In genomic region chr6:24396764-24397163, GRCh38 we compare ENCODE assay signal across 27 cellular contexts. TPM values are rescaled to one million over a fixed set of nuclear protein-coding genes. Genes with fewer than 3 reads are reported as not detected.
"Had no signal": no experiment of that assay in that cellular context is flagged by ENCODE, and none has a peak within 500 bp of the region (broad histone marks: within the 10 kb centered on the region; RNA-seq: fewer than 3 reads in every experiment).

No MANE protein-coding gene starts in this region.

- H3K9me3 ChIP-seq: colonic mucosa, SJSA1 had no signal

- H3K4me3 ChIP-seq: colonic mucosa, SJSA1 had no signal

- ATAC-seq: activated CD8-positive, alpha-beta T cell treated with anti-CD3 and anti-CD28 coated beads, Interleukin-2, amount 10 ng/mL, durations not matched to agents 7 days and 5 days; PC-3; SK-N-SH treated with all-trans-retinoic acid at 6 μM for 48 hours; WTC11 had no signal

- H3K4me1 ChIP-seq: colonic mucosa, SJSA1 had no signal

- H3K27ac ChIP-seq: colonic mucosa, SJSA1 had no signal

- H3K36me3 ChIP-seq: colonic mucosa, SJSA1 had no signal

- DNase-seq: activated CD4-positive, alpha-beta T cell treated with anti-CD3 and anti-CD28 coated beads for 48 hours; activated CD4-positive, alpha-beta T cell treated with anti-CD3 and anti-CD28 coated beads, Interleukin-2, amount 50 U/mL, for 4 hours; activated CD4-positive, CD25-positive, alpha-beta regulatory T cell treated with anti-CD3 and anti-CD28 coated beads, Interleukin-2, amount 50 U/mL, for 72 hours; activated CD8-positive, alpha-beta memory T cell treated with anti-CD3 and anti-CD28 coated beads, Interleukin-2, amount 50 U/mL, for 48 hours; activated CD8-positive, alpha-beta T cell treated with anti-CD3 and anti-CD28 coated beads, Interleukin-2, amount 10 ng/mL, durations not matched to agents 7 days and 5 days; activated gamma-delta T cell; activated naive CD4-positive, alpha-beta T cell treated with anti-CD3 and anti-CD28 coated beads for 36 hours; activated T-cell treated with anti-CD3 and anti-CD28 coated beads, Interleukin-2, amount 50 U/mL, for 24 hours; anterior cingulate cortex; cerebellar nuclear complex; colonic mucosa; NCI-H1092 treated with DMSO at 0.1 percent for 48 hours; NCI-H1417 treated with DMSO at 0.1 percent for 48 hours; NCI-H1694; NCI-H2029; NCI-H2107; NCI-H2171 treated with DMSO at 0.1 percent for 48 hours; NCI-H226; NCI-H510A; NCI-H526 treated with DMSO at 0.1 percent for 48 hours; PC-3; SHP77 had no signal

- H3K27me3 ChIP-seq: colonic mucosa, SJSA1 had no signal

- FAIRE-seq: RCC 7860 had no signal

RNA-seq across cellular contexts. Expression of gene DCDC2, which starts 38.9 kb away (rescaled TPM):
- total RNA-seq: activated CD8-positive, alpha-beta T cell treated with anti-CD3 and anti-CD28 coated beads, Interleukin-2, amount 10 ng/mL, durations not matched to agents 7 days and 5 days; activated naive CD4-positive, alpha-beta T cell treated with anti-CD3 and anti-CD28 coated beads for 36 hours; LHCN-M2 had no signal
